1 cellular context compared by ENCODE assay signal in the genomic region with DNA sequence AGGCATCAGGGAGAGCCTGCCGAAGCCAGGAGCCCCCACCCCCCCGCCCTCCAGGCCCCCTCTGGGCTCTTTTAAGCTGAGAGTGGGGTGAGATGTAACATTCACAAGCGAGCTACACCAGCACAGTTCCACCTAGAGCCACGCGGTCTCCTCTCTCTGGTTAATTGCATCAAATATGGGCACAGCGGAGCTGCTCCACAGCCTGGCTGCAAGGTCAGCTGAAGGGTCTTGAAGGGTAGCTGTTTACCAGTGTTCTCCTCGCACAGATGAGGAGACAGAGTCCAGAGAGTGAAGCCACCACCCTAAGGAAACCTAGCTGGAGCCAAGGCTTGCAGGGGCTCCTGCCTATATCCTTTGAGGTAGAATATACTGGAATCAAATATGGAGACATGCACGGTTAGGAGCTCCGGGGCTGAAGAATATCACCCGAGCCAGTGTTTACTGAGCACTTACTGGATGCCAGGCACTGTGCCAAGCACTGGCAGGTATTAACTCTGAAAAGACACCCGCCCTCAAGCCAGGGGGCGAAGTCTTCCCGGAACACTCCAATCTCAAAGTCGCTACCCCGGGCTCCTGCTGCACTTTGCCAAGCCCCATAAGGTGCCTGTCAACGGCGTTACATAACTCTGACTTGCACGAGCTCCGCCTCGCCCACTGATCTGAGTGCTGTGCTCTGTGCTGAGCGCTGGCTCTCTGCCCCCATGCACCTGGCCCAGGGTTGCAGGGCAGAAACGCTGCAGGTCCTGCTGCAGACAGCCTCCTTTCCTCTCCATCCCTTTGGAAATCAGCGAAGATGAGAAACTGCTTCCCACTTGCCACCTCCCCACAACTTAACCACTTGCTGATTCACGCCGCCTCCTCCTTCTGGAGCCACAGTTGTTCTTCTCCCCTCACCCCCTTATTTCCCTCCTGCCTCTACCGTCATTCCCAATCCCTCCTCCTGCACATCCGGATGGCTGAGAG.
TF ChIP-seq lines count a peak whose summit lies in the region.

No MANE protein-coding gene starts in this region.

TF ChIP-seq in WTC11, 78 proteins besides CTCF, POLR2A, EP300 and RAD21 (continued from another document):
- TF ChIP-seq, protein P1, sequence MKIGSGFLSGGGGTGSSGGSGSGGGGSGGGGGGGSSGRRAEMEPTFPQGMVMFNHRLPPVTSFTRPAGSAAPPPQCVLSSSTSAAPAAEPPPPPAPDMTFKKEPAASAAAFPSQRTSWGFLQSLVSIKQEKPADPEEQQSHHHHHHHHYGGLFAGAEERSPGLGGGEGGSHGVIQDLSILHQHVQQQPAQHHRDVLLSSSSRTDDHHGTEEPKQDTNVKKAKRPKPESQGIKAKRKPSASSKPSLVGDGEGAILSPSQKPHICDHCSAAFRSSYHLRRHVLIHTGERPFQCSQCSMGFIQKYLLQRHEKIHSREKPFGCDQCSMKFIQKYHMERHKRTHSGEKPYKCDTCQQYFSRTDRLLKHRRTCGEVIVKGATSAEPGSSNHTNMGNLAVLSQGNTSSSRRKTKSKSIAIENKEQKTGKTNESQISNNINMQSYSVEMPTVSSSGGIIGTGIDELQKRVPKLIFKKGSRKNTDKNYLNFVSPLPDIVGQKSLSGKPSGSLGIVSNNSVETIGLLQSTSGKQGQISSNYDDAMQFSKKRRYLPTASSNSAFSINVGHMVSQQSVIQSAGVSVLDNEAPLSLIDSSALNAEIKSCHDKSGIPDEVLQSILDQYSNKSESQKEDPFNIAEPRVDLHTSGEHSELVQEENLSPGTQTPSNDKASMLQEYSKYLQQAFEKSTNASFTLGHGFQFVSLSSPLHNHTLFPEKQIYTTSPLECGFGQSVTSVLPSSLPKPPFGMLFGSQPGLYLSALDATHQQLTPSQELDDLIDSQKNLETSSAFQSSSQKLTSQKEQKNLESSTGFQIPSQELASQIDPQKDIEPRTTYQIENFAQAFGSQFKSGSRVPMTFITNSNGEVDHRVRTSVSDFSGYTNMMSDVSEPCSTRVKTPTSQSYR (CRISPR knock-in tag; IDR thresholded peaks at IDR 0.05) = no peak
- no peak for TF ChIP-seq MXD4 (CRISPR knock-in tag; IDR thresholded peaks at IDR 0.05; ENCODE audit: borderline replicate concordance)
- no peak for TF ChIP-seq KAT7 (CRISPR knock-in tag; IDR thresholded peaks at IDR 0.05; ENCODE audit: borderline replicate concordance)
- no peak for TF ChIP-seq NR3C1 (CRISPR knock-in tag; conservative IDR thresholded peaks at IDR 0.05; ENCODE audit: low read depth)
- TF ChIP-seq, protein P2, sequence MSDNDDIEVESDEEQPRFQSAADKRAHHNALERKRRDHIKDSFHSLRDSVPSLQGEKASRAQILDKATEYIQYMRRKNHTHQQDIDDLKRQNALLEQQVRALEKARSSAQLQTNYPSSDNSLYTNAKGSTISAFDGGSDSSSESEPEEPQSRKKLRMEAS (CRISPR knock-in tag; IDR thresholded peaks at IDR 0.05) = no peak
- TF ChIP-seq ZNF671 (CRISPR knock-in tag; IDR thresholded peaks at IDR 0.05) = no peak
- no peak for TF ChIP-seq PRRX2 (CRISPR knock-in tag; IDR thresholded peaks at IDR 0.05)
- TF ChIP-seq ZNF263 (CRISPR knock-in tag; IDR thresholded peaks at IDR 0.05; ENCODE audit: low read depth) = no peak
- TF ChIP-seq, protein P3, sequence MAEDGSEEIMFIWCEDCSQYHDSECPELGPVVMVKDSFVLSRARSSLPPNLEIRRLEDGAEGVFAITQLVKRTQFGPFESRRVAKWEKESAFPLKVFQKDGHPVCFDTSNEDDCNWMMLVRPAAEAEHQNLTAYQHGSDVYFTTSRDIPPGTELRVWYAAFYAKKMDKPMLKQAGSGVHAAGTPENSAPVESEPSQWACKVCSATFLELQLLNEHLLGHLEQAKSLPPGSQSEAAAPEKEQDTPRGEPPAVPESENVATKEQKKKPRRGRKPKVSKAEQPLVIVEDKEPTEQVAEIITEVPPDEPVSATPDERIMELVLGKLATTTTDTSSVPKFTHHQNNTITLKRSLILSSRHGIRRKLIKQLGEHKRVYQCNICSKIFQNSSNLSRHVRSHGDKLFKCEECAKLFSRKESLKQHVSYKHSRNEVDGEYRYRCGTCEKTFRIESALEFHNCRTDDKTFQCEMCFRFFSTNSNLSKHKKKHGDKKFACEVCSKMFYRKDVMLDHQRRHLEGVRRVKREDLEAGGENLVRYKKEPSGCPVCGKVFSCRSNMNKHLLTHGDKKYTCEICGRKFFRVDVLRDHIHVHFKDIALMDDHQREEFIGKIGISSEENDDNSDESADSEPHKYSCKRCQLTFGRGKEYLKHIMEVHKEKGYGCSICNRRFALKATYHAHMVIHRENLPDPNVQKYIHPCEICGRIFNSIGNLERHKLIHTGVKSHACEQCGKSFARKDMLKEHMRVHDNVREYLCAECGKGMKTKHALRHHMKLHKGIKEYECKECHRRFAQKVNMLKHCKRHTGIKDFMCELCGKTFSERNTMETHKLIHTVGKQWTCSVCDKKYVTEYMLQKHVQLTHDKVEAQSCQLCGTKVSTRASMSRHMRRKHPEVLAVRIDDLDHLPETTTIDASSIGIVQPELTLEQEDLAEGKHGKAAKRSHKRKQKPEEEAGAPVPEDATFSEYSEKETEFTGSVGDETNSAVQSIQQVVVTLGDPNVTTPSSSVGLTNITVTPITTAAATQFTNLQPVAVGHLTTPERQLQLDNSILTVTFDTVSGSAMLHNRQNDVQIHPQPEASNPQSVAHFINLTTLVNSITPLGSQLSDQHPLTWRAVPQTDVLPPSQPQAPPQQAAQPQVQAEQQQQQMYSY (CRISPR knock-in tag; IDR thresholded peaks at IDR 0.05) = no peak
- TF ChIP-seq, protein P4, sequence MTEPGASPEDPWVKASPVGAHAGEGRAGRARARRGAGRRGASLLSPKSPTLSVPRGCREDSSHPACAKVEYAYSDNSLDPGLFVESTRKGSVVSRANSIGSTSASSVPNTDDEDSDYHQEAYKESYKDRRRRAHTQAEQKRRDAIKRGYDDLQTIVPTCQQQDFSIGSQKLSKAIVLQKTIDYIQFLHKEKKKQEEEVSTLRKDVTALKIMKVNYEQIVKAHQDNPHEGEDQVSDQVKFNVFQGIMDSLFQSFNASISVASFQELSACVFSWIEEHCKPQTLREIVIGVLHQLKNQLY (CRISPR knock-in tag; IDR thresholded peaks at IDR 0.05) = no peak
- no peak for TF ChIP-seq ZNF416 (CRISPR knock-in tag; IDR thresholded peaks at IDR 0.05)
- TF ChIP-seq, protein P5, sequence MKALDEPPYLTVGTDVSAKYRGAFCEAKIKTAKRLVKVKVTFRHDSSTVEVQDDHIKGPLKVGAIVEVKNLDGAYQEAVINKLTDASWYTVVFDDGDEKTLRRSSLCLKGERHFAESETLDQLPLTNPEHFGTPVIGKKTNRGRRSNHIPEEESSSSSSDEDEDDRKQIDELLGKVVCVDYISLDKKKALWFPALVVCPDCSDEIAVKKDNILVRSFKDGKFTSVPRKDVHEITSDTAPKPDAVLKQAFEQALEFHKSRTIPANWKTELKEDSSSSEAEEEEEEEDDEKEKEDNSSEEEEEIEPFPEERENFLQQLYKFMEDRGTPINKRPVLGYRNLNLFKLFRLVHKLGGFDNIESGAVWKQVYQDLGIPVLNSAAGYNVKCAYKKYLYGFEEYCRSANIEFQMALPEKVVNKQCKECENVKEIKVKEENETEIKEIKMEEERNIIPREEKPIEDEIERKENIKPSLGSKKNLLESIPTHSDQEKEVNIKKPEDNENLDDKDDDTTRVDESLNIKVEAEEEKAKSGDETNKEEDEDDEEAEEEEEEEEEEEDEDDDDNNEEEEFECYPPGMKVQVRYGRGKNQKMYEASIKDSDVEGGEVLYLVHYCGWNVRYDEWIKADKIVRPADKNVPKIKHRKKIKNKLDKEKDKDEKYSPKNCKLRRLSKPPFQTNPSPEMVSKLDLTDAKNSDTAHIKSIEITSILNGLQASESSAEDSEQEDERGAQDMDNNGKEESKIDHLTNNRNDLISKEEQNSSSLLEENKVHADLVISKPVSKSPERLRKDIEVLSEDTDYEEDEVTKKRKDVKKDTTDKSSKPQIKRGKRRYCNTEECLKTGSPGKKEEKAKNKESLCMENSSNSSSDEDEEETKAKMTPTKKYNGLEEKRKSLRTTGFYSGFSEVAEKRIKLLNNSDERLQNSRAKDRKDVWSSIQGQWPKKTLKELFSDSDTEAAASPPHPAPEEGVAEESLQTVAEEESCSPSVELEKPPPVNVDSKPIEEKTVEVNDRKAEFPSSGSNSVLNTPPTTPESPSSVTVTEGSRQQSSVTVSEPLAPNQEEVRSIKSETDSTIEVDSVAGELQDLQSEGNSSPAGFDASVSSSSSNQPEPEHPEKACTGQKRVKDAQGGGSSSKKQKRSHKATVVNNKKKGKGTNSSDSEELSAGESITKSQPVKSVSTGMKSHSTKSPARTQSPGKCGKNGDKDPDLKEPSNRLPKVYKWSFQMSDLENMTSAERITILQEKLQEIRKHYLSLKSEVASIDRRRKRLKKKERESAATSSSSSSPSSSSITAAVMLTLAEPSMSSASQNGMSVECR (CRISPR knock-in tag; IDR thresholded peaks at IDR 0.05; ENCODE audit: borderline replicate concordance) = no peak
- no peak for TF ChIP-seq FOXJ3 (CRISPR knock-in tag; IDR thresholded peaks at IDR 0.05; ENCODE audit: borderline replicate concordance)
- TF ChIP-seq GRHL2 (CRISPR knock-in tag; IDR thresholded peaks at IDR 0.05; ENCODE audit: insufficient replicate concordance, severe bottlenecking) = no peak
- no peak for TF ChIP-seq IRF2 (CRISPR knock-in tag; IDR thresholded peaks at IDR 0.05; ENCODE audit: borderline replicate concordance, low read depth)
